In the genomic region with DNA sequence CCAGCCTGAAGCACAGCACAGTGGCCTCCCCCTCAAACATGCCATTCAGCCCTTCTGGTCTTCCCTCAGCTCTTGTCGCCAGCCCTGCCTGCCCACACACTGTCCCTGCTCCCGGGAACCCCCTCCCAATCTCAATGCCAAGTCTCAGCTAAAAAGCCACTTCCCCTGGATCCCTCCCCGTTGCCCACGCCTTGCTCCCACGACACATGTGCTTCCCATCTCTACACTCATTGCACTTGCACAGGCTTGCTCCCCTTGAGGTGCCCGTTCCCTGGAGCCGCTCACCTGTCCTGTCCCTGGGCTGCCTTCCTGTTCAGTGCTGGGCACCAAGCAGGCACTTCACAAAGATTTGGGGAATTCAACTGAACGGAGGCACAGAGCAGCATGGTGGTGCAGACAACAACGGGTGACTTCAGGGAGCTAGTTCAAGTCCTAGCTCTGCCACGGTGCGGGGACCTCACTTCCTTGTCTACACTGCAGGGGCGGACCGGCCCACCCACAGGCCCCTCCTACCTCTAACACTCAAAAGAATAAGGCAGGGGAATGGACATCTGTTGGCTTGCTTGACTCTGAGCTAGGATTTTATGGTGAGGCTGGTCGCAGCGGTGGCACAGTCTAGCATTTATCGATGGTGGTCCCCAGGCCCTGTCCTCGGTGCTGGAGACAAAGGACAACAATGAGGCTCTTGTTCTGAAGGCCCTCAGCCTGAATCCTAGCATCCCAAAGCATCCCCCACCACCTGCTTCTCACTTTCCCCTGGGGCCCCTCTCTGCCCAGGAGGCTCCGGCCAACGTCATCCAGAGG, we compare ENCODE assay signal across 1 cellular context.
TF ChIP-seq lines count a peak whose summit lies in the region.

No MANE protein-coding gene starts in this region.

TF ChIP-seq in HEK293, 187 proteins besides CTCF, POLR2A, EP300 and RAD21:
- TF ChIP-seq, protein P1, sequence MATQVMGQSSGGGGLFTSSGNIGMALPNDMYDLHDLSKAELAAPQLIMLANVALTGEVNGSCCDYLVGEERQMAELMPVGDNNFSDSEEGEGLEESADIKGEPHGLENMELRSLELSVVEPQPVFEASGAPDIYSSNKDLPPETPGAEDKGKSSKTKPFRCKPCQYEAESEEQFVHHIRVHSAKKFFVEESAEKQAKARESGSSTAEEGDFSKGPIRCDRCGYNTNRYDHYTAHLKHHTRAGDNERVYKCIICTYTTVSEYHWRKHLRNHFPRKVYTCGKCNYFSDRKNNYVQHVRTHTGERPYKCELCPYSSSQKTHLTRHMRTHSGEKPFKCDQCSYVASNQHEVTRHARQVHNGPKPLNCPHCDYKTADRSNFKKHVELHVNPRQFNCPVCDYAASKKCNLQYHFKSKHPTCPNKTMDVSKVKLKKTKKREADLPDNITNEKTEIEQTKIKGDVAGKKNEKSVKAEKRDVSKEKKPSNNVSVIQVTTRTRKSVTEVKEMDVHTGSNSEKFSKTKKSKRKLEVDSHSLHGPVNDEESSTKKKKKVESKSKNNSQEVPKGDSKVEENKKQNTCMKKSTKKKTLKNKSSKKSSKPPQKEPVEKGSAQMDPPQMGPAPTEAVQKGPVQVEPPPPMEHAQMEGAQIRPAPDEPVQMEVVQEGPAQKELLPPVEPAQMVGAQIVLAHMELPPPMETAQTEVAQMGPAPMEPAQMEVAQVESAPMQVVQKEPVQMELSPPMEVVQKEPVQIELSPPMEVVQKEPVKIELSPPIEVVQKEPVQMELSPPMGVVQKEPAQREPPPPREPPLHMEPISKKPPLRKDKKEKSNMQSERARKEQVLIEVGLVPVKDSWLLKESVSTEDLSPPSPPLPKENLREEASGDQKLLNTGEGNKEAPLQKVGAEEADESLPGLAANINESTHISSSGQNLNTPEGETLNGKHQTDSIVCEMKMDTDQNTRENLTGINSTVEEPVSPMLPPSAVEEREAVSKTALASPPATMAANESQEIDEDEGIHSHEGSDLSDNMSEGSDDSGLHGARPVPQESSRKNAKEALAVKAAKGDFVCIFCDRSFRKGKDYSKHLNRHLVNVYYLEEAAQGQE (tag by site-specific recombination; IDR thresholded peaks at IDR 0.05), result peak; percentile 40; the same call in 1 of the 2 replicates
- TF ChIP-seq ZSCAN5A (tag by site-specific recombination; IDR thresholded peaks at IDR 0.05) (no peak), EGR2 (tag by site-specific recombination; IDR thresholded peaks at IDR 0.05; ENCODE audit: low read depth) (peak; percentile 65), ZFHX2 (tag by site-specific recombination; conservative IDR thresholded peaks at IDR 0.05) (peak; percentile 68)
